ENCODE assay signal across 27 cellular contexts in genomic region chr17:16314859-16315258, GRCh38.
"Had no signal": no experiment of that assay in that cellular context is flagged by ENCODE, and none has a peak within 500 bp of the region (broad histone marks: within the 10 kb centered on the region; RNA-seq: fewer than 3 reads in every experiment).

No MANE protein-coding gene starts in this region.

- H3K4me3 ChIP-seq: ascending aorta, body of pancreas, Peyer's patch, SJCRH30 had no signal

- DNase-seq: activated CD4-positive, alpha-beta memory T cell treated with anti-CD3 and anti-CD28 coated beads, Interleukin-2, amount 10 ng/mL, durations not matched to agents 7 days and 5 days; activated CD4-positive, alpha-beta T cell treated with anti-CD3 and anti-CD28 coated beads for 36 hours; activated CD4-positive, alpha-beta T cell treated with anti-CD3 and anti-CD28 coated beads, Interleukin-2, amount 50 U/mL, for 1 hour; activated naive CD4-positive, alpha-beta T cell; activated naive CD8-positive, alpha-beta T cell treated with anti-CD3 and anti-CD28 coated beads, Interleukin-2, amount 50 U/mL, for 24 hours; activated T-cell treated with anti-CD3 and anti-CD28 coated beads for 4 hours; activated T-cell treated with anti-CD3 and anti-CD28 coated beads, Interleukin-2, amount 50 U/mL, for 48 hours; amniotic stem cell; body of pancreas; central memory CD4-positive, alpha-beta T cell; Karpas-422; MM.1S; NCI-H1105; NCI-H1436; NCI-H187; NCI-H2081 treated with DMSO at 0.1 percent for 48 hours; NCI-H2171 treated with DMSO at 0.1 percent for 48 hours; NCI-H524; Right ventricle myocardium superior; SJCRH30; SK-N-SH; T-helper 1 cell; WERI-Rb-1 had no signal

- H3K27ac ChIP-seq: ascending aorta, body of pancreas, RWPE1, SJCRH30, WERI-Rb-1 had no signal

- H3K4me1 ChIP-seq: ascending aorta had no signal

- ATAC-seq: activated CD4-positive, alpha-beta T cell treated with anti-CD3 and anti-CD28 coated beads for 36 hours; activated naive CD8-positive, alpha-beta T cell treated with anti-CD3 and anti-CD28 coated beads, Interleukin-2, amount 50 U/mL, for 24 hours; activated T-helper 17 cell treated with anti-CD3 and anti-CD28 coated beads, Interleukin-2, amount 50 U/mL, for 72 hours; body of pancreas had no signal

- H3K36me3 ChIP-seq: Peyer's patch, SJCRH30 had no signal

- H3K9me3 ChIP-seq: ascending aorta, body of pancreas, Peyer's patch, SJCRH30, SK-N-SH had no signal

- H3K27me3 ChIP-seq: ascending aorta, body of pancreas, Peyer's patch, SJCRH30 had no signal
